ENCODE assay signal across 14 cellular contexts in the genomic region with DNA sequence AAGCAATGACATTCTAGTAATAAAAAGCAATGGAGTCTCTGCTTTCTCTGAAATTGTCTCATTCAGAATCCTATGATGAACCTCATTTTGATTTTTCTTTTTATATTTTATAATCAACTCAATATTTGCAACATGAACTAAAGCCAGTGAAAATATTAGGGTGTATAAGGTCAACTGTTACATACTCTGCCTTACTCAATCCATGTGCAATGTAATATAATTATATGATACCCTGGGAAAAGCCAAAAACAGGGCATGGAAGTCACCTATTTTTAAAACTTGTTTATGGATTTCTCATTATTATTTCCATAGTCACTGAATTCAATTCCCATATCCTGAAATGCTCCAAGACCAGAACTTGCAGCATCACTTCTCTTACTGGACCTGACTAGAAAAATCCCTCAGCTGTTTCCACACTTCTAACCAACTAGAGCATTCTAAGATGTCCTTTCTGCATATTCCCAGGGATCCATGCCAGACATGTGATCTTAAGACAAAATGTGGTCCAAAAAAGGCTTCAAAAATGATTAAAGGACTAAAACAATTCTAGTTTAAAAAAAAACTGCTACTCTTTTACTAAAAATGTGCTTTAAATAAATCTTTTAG.
DNase-seq lines count a peak whose midpoint lies in the region; ATAC-seq and TF ChIP-seq lines count a peak whose summit lies in the region.
"Had no signal": no experiment of that assay in that cellular context is flagged by ENCODE, and none has a peak within 500 bp of the region (broad histone marks: within the 10 kb centered on the region; RNA-seq: fewer than 3 reads in every experiment).

No MANE protein-coding gene starts in this region.

- H3K4me3 ChIP-seq in left ventricle myocardium inferior (no peak overlapping the region), cardiac fibroblast (replicated peaks in 1 of 2; ENCODE audit: low read depth in 2 of 2, low read length in 2 of 2) (no peak overlapping the region), aorta (ENCODE audit: low read length in 2 of 2) (no peak overlapping the region)
- H3K4me3 ChIP-seq: BLaER1 treated with 17β-estradiol and CSF1 and Interleukin-3, amounts not matched to agents 10 nM and 100 nM; GM23338 had no signal

- TF ChIP-seq CTCF in left ventricle myocardium inferior (IDR thresholded peaks at IDR 0.05; ENCODE audit: borderline replicate concordance) = no peak
- TF ChIP-seq CTCF in cardiac fibroblast (IDR thresholded peaks at IDR 0.05; ENCODE audit: low read depth, low read length) = no peak

- H3K27ac ChIP-seq in left ventricle myocardium inferior (replicated peaks) (peak overlapping the region; percentile 59), aorta (ENCODE audit: low read depth in 1 of 2, low read length in 2 of 2) (no peak overlapping the region)
- H3K27ac ChIP-seq: BLaER1 treated with 17β-estradiol and CSF1 and Interleukin-3, amounts not matched to agents 10 nM and 100 nM had no signal

- intact Hi-C loops in left ventricle myocardium inferior (cut with micrococcal nuclease) = no loop called here
- intact Hi-C loops in Right ventricle myocardium superior (cut with DNase I) = no loop called here
- intact Hi-C loops in aorta (cut with DNase I) = no loop called here

- H3K27me3 ChIP-seq in left ventricle myocardium inferior (ENCODE audit: low read depth) (no peaks in the 10 kb centered on the region), aorta (ENCODE audit: control insufficient read depth in 1 of 2, insufficient read depth in 2 of 2, low read length in 1 of 2) (no peaks in the 10 kb centered on the region)
- H3K27me3 ChIP-seq: BLaER1 treated with 17β-estradiol and CSF1 and Interleukin-3, amounts not matched to agents 10 nM and 100 nM had no signal

- DNase-seq in left ventricle myocardium inferior (no peak), Right ventricle myocardium superior (no peak), cardiac fibroblast (ENCODE audit: low read depth in 2 of 2) (peak; percentile 2 to 7), fibroblast of peridontal ligament (ENCODE audit: extremely low read depth) (peak; percentile 66), left lobe of liver (ENCODE audit: low spot score) (no peak), aorta (no peak)
- DNase-seq: Calu3; CD8-positive, alpha-beta T cell; DMS79 treated with DMSO at 0.1 percent for 48 hours; HCEC 1CT; IMR-90 had no signal

- H3K9me3 ChIP-seq in left ventricle myocardium inferior (replicated peaks) (no peaks in the 10 kb centered on the region), aorta (ENCODE audit: control insufficient read depth, low read length) (no peaks in the 10 kb centered on the region)
- H3K9me3 ChIP-seq: BLaER1 treated with 17β-estradiol and CSF1 and Interleukin-3, amounts not matched to agents 10 nM and 100 nM had no signal

- H3K4me1 ChIP-seq in left ventricle myocardium inferior = no peaks in the 10 kb centered on the region
- H3K4me1 ChIP-seq in aorta (ENCODE audit: control insufficient read depth in 1 of 2, insufficient read depth in 2 of 2, low read length in 2 of 2) = no peaks in the 10 kb centered on the region
- H3K4me1 ChIP-seq: BLaER1 treated with 17β-estradiol and CSF1 and Interleukin-3, amounts not matched to agents 10 nM and 100 nM had no signal

- ATAC-seq in Right ventricle myocardium superior (ENCODE audit: poor library complexity) (no peak), GM19023 (IDR thresholded peaks at IDR 0.05; ENCODE audit: unreplicated experiment) (no peak), left lobe of liver (no peak), aorta (ENCODE audit: low FRiP score) (no peak)
- ATAC-seq: CD8-positive, alpha-beta T cell; GM23338 had no signal

- H3K36me3 ChIP-seq in left ventricle myocardium inferior (no peaks in the 10 kb centered on the region), aorta (ENCODE audit: control insufficient read depth in 1 of 2, insufficient read depth in 2 of 2, low read length in 1 of 2) (no peaks in the 10 kb centered on the region)
- H3K36me3 ChIP-seq: BLaER1 treated with 17β-estradiol and CSF1 and Interleukin-3, amounts not matched to agents 10 nM and 100 nM had no signal

Comparison
In these comparisons a context has a peak if more than half of its experiments do, and no peak if none do; other contexts are left out.
1. DNase-seq: peak in cardiac fibroblast (2 of 2) and fibroblast of peridontal ligament (single experiment); none in left ventricle myocardium inferior (single experiment), Right ventricle myocardium superior (single experiment), left lobe of liver (single experiment) and aorta (0 of 2).